ENCODE assay signal across 20 cellular contexts in the genomic region with DNA sequence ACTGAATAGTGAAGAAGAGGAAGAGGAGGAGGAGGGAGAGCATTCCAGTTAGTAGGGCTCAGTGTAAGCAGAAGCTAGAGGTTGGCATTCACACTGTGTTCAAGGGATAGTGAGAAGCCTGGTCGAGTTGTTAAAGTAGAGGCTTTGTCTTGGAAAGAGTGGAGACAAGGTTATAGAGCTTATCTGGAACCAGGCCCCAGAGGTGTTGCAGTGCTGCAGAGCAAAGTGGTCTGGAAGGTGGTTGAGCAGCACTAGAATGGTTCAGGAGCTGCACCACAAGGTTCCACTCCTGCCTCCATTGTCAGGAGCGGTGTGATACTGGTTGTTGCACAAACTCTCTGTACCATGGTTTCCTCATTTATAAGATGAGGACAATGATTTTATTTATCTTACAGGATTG. TPM values are rescaled to one million over a fixed set of nuclear protein-coding genes. Genes with fewer than 3 reads are reported as not detected.
DNase-seq lines count a peak whose midpoint lies in the region; ATAC-seq, FAIRE-seq and TF ChIP-seq lines count a peak whose summit lies in the region.
"Had no signal": no experiment of that assay in that cellular context is flagged by ENCODE, and none has a peak within 500 bp of the region (broad histone marks: within the 10 kb centered on the region; RNA-seq: fewer than 3 reads in every experiment).

No MANE protein-coding gene starts in this region.

- H3K4me3 ChIP-seq in KMS-11 (IDR thresholded peaks at IDR 0.05; ENCODE audit: insufficient read depth, low read depth, low read length) (no peak overlapping the region), K562 (no peak overlapping the region)
- H3K4me3 ChIP-seq: A549 had no signal

- H3K9ac ChIP-seq in KMS-11 (no peak overlapping the region), K562 (ENCODE audit: insufficient read depth in 1 of 2, low read depth in 2 of 2, low read length in 2 of 2) (no peak overlapping the region)

- no peaks in the 10 kb centered on the region for H3K9me1 ChIP-seq in K562 (ENCODE audit: control insufficient read depth, insufficient read depth, low read length)

- TF ChIP-seq CTCF in KMS-11 (conservative IDR thresholded peaks at IDR 0.05; ENCODE audit: low read depth, low read length), result no peak
- TF ChIP-seq CTCF in K562 (IDR thresholded peaks at IDR 0.05 in 2 of 3, conservative IDR thresholded peaks at IDR 0.05 in 1 of 3; ENCODE audit: insufficient read depth in 2 of 3, low read depth in 1 of 3, low read length in 3 of 3), result no peak

- H3K9me3 ChIP-seq in K562 (replicated peaks; ENCODE audit: control insufficient read depth, insufficient read depth, low read depth, low read length), result no peaks in the 10 kb centered on the region
- H3K9me3 ChIP-seq: A549 had no signal

- ATAC-seq in K562, result peak; percentile 58
- ATAC-seq: SK-N-SH treated with all-trans-retinoic acid at 6 μM for 48 hours had no signal

- H3K4me2 ChIP-seq in KMS-11, result peak overlapping the region; percentile 55; the same call in 1 of the 2 replicates
- no peak overlapping the region for H3K4me2 ChIP-seq in K562 (ENCODE audit: insufficient read depth, low read length)
- H3K4me2 ChIP-seq: A549 had no signal

- CTCF ChIA-PET in K562 (lab: Yijun Ruan, JAX; ENCODE audit: low intra/inter-chr PET ratio) (no interaction called here), HEK293T (lab: Yijun Ruan, JAX) (no interaction called here)

- H3K27ac ChIP-seq in KMS-11 (no peak overlapping the region), K562 (ENCODE audit: extremely low read depth, low read depth, low read length) (no peak overlapping the region)
- H3K27ac ChIP-seq: A549 had no signal

- no TSS peak for BruUV-seq in K562 (replicated peaks; lab: Mats Ljungman, UMichigan)

- no peak for TF ChIP-seq RAD21 in K562 (CRISPR knock-in tag; conservative IDR thresholded peaks at IDR 0.05 in 1 of 2, IDR thresholded peaks at IDR 0.05 in 1 of 2)

- intact Hi-C loops in K562 (cut with micrococcal nuclease) (loop anchor here (5.0 kb wide), 1 partner anchor 36 kb away; no protein-coding TSS in a partner anchor), posterior vena cava (cut with DNase I) (no loop called here)

- H3K4me1 ChIP-seq in KMS-11 (ENCODE audit: low read depth, poor library complexity, severe bottlenecking) (peaks cover 83% of the 10 kb centered on the region), K562 (replicated peaks in 1 of 2; ENCODE audit: control insufficient read depth in 2 of 2, insufficient read depth in 2 of 2, low read length in 2 of 2) (peaks cover 0 to 6% of the 10 kb centered on the region in 2 experiments; a peak in 2 of 5 replicates)
- H3K4me1 ChIP-seq: A549 had no signal

- H3K79me2 ChIP-seq in KMS-11 (ENCODE audit: insufficient read depth, low read depth), result peaks cover 23% of the 10 kb centered on the region; the same call in 1 of the 2 replicates
- peaks cover 28% of the 10 kb centered on the region for H3K79me2 ChIP-seq in K562 (ENCODE audit: control insufficient read depth, insufficient read depth, low read length)

- DNase-seq in NCI-H345 (lab: John Stamatoyannopoulos, UW), result peak; percentile 22
- DNase-seq in NCI-H345 treated with DMSO at 0.1 percent for 48 hours (lab: John Stamatoyannopoulos, UW; ENCODE audit: unreplicated experiment), result no peak
- peak; percentile 38 for DNase-seq in DMS79 treated with DMSO at 0.1 percent for 48 hours (lab: John Stamatoyannopoulos, UW)
- no peak for DNase-seq in K562 (ENCODE audit: extremely low read depth in 1 of 4, low spot score in 3 of 4)
- DNase-seq in HEK293T (ENCODE audit: extremely low spot score), result no peak
- DNase-seq in A172 (ENCODE audit: low spot score), result no peak
- no peak for DNase-seq in posterior vena cava (ENCODE audit: low spot score)
- DNase-seq: CD4-positive, CD25-positive, alpha-beta regulatory T cell; COR-L47; MM.1S; NCI-H1048; NCI-H1694 treated with DMSO at 0.1 percent for 48 hours; NCI-H2081 treated with DMSO at 0.1 percent for 48 hours; NCI-H226; NCI-H524 treated with DMSO at 0.1 percent for 48 hours had no signal

- H3K36me3 ChIP-seq in KMS-11 (ENCODE audit: insufficient read depth) (no peaks in the 10 kb centered on the region), K562 (ENCODE audit: control insufficient read depth, insufficient read depth, low read length) (no peaks in the 10 kb centered on the region)

- in situ Hi-C loops in K562 (cut with MboI), result no loop called here

- TF ChIP-seq POLR2A in K562 (conservative IDR thresholded peaks at IDR 0.05), result no peak

- TF ChIP-seq EP300 in K562 (IDR thresholded peaks at IDR 0.05; ENCODE audit: low read length), result no peak

- H2AFZ ChIP-seq in KMS-11 (ENCODE audit: low read depth) (no peak overlapping the region), K562 (ENCODE audit: low read depth, low read length) (no peak overlapping the region)

- POLR2A ChIA-PET in K562 (lab: Yijun Ruan, JAX) (interaction anchor here (0.7 to 1.2 kb wide), 2 partner anchors 9 to 11 kb away, joined by 3 to 4 read pairs; a partner anchor contains a TSS), HEK293T (lab: Yijun Ruan, JAX) (no interaction called here)

- H4K20me1 ChIP-seq in KMS-11 (ENCODE audit: insufficient read depth) (0 out of 2 replicates have a peak, but pooled peaks cover 4% of the 10 kb centered on the region), K562 (replicated peaks; ENCODE audit: control insufficient read depth, insufficient read depth, low read length) (0 out of 2 replicates have a peak, but pooled peaks cover 2% of the 10 kb centered on the region)

- FAIRE-seq in K562 (lab: Jason Lieb, UNC), result no peak
- FAIRE-seq: G401.6, H1 had no signal

- WGBS in K562 (ENCODE audit: insufficient coverage, low coverage, missing lambda C conversion rate), result 18% methylated on average over 2 of the region's 2 CpGs

- H3K27me3 ChIP-seq in KMS-11 (ENCODE audit: insufficient read depth, low read depth), result no peaks in the 10 kb centered on the region
- H3K27me3 ChIP-seq in K562 (ENCODE audit: control insufficient read depth in 2 of 2, insufficient read depth in 2 of 2, low read length in 2 of 2), result no peaks in the 10 kb centered on the region

TF ChIP-seq in K562, 482 proteins besides CTCF, POLR2A, EP300 and RAD21:
- TF ChIP-seq ZNF197 (CRISPR knock-in tag; IDR thresholded peaks at IDR 0.05; ENCODE audit: low read depth) (no peak), NCOR1 (IDR thresholded peaks at IDR 0.05) (no peak), WHSC1 (IDR thresholded peaks at IDR 0.05; ENCODE audit: low read length) (no peak), ETS2 (tag; IDR thresholded peaks at IDR 0.05; ENCODE audit: borderline replicate concordance, poor library complexity, severe bottlenecking) (no peak)

TF ChIP-seq in HEK293T, 16 proteins besides CTCF, POLR2A, EP300 and RAD21:
- TF ChIP-seq SP1 (IDR thresholded peaks at IDR 0.05) (no peak), ARNT (IDR thresholded peaks at IDR 0.05) (no peak), BHLHE40 (IDR thresholded peaks at IDR 0.05; ENCODE audit: borderline replicate concordance) (no peak), FOXM1 (IDR thresholded peaks at IDR 0.05; ENCODE audit: borderline replicate concordance) (no peak), L3MBTL2 (conservative IDR thresholded peaks at IDR 0.05) (no peak), FOXA1 (IDR thresholded peaks at IDR 0.05) (no peak), FOXK2 (IDR thresholded peaks at IDR 0.05) (no peak), SUZ12 (IDR thresholded peaks at IDR 0.05) (no peak), HDGF (IDR thresholded peaks at IDR 0.05; ENCODE audit: borderline replicate concordance) (no peak), TARDBP (IDR thresholded peaks at IDR 0.05) (no peak), NFRKB (IDR thresholded peaks at IDR 0.05) (no peak), ELF4 (IDR thresholded peaks at IDR 0.05) (no peak)
- TF ChIP-seq, protein P1, sequence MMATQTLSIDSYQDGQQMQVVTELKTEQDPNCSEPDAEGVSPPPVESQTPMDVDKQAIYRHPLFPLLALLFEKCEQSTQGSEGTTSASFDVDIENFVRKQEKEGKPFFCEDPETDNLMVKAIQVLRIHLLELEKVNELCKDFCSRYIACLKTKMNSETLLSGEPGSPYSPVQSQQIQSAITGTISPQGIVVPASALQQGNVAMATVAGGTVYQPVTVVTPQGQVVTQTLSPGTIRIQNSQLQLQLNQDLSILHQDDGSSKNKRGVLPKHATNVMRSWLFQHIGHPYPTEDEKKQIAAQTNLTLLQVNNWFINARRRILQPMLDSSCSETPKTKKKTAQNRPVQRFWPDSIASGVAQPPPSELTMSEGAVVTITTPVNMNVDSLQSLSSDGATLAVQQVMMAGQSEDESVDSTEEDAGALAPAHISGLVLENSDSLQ (IDR thresholded peaks at IDR 0.05), result no peak

RNA-seq across cellular contexts. Expression of a gene that starts 8.8 kb away (rescaled TPM):
- total RNA-seq in K562 (2011; cell fraction: chromatin; rRNA removed; ENCODE audit: low replicate concordance), result 8.4 and 24.4 TPM in 2 replicates
- total RNA-seq in K562 (2011; cell fraction: nucleolus; rRNA removed), result 5.3 and 6.6 TPM in 2 replicates
- 19.5 and 45.4 TPM in 2 replicates for total RNA-seq in K562 (2011; cell fraction: nucleoplasm; rRNA removed)
- total RNA-seq in K562 (2014; rRNA removed), result 10.9 and 19.9 TPM in 2 replicates
- total RNA-seq in K562 (2014; rRNA removed; fragmentation: Illumina TruSeq; extraction: Trizol), result 27.0 and 30.1 TPM in 2 replicates
- 22.7 and 26.4 TPM in 2 replicates for total RNA-seq in K562 (2015; rRNA removed; fragmentation: Illumina TruSeq; extraction: Trizol)
- total RNA-seq in K562 (2021), result 20.3 and 20.8 TPM in 2 replicates
- 30.2 and 35.5 TPM in 2 replicates for polyA plus RNA-seq in K562 (2011; rRNA removed)
- polyA plus RNA-seq in K562 (2011; cell fraction: cytosol; rRNA removed), result 17.8 and 34.1 TPM in 2 replicates
- polyA plus RNA-seq in K562 (2011; cell fraction: nucleus; rRNA removed), result 12.1 and 18.7 TPM in 2 replicates
- 19.1 and 24.3 TPM in 2 replicates for polyA plus RNA-seq in K562 (2012)
- polyA plus RNA-seq in K562 (2014; fragmentation: Illumina TruSeq; extraction: Trizol), result 32.9 and 40.0 TPM in 2 replicates
- 10 to 100 TPM; 11.7 TPM for polyA plus RNA-seq in K562 (2014; fragmentation: Nextera tagmentation; extraction: Ambion mirVana)
- polyA plus RNA-seq in K562 (2014; rRNA removed), result 18.3 and 26.5 TPM in 2 replicates
- polyA minus RNA-seq in K562 (2011; rRNA and poly(A)+ RNA removed), result 41.2 and 46.4 TPM in 2 replicates
- polyA minus RNA-seq in K562 (2011; cell fraction: cytosol; rRNA and poly(A)+ RNA removed), result 11.7 and 15.4 TPM in 2 replicates
- polyA minus RNA-seq in K562 (2011; cell fraction: nucleus; rRNA and poly(A)+ RNA removed), result 19.0 and 33.8 TPM in 2 replicates
- 33.6 and 46.7 TPM in 2 replicates for total RNA-seq in A172 (2014; rRNA removed; shearing (Covaris generic))
- 100 to 1,000 TPM in 1 of 2 donors, 10 to 100 TPM in 1; 60.6 to 100 TPM for total RNA-seq in posterior vena cava

Comparison
In these comparisons a context has a peak if more than half of its experiments do, and no peak if none do; other contexts are left out.
1. DNase-seq: peak in NCI-H345 (single experiment) and DMS79 treated with DMSO at 0.1 percent for 48 hours (single experiment); none in NCI-H345 treated with DMSO at 0.1 percent for 48 hours (single experiment), K562 (0 of 4), HEK293T (single experiment), A172 (single experiment) and posterior vena cava (single experiment).